ENCODE assay signal across 17 cellular contexts in genomic region chr9:101270325-101270701, GRCh38.
"Had no signal": no experiment of that assay in that cellular context is flagged by ENCODE, and none has a peak within 500 bp of the region (broad histone marks: within the 10 kb centered on the region; RNA-seq: fewer than 3 reads in every experiment).

No MANE protein-coding gene starts in this region.

- H3K27ac ChIP-seq: esophagus muscularis mucosa, heart left ventricle, left ventricle myocardium inferior, parathyroid adenoma, thyroid gland, uterus had no signal

- H3K4me1 ChIP-seq: esophagus muscularis mucosa, heart left ventricle, left ventricle myocardium inferior, parathyroid adenoma, thyroid gland, uterus had no signal

- H3K27me3 ChIP-seq: thyroid gland, uterus had no signal

- H3K4me3 ChIP-seq: esophagus muscularis mucosa, heart left ventricle, left ventricle myocardium inferior, thyroid gland, uterus had no signal

- H3K9me3 Mint-ChIP-seq: activated CD4-positive, alpha-beta T cell treated with anti-CD3 and anti-CD28 coated beads, Interleukin-2, amount 10 ng/mL, durations not matched to agents 24 days and 14 days; activated naive CD8-positive, alpha-beta T cell treated with anti-CD3 and anti-CD28 coated beads, Interleukin-2, amount 50 U/mL, for 24 hours; activated T-helper 1 cell treated with anti-CD3 and anti-CD28 coated beads, Interleukin-12 subunit alpha, Interleukin-12 subunit beta, Interleukin-2, Interleukin-4 antibody, amounts not matched to agents 30 ng/mL and 10 ng/mL and 1 ng/mL, durations not matched to agents 14 hours and 24 hours and 36 hours; stimulated activated naive CD8-positive, alpha-beta T cell treated with anti-CD3 and anti-CD28 coated beads, Interleukin-15, amount 100 ng/mL, for 72 hours had no signal

- H3K9me3 ChIP-seq: esophagus muscularis mucosa, heart left ventricle, left ventricle myocardium inferior, thyroid gland, uterus had no signal

- ATAC-seq: activated naive CD8-positive, alpha-beta T cell treated with anti-CD3 and anti-CD28 coated beads, Interleukin-2, amount 50 U/mL, for 24 hours; heart left ventricle; stimulated activated naive CD8-positive, alpha-beta T cell treated with anti-CD3 and anti-CD28 coated beads, Interleukin-15, amount 100 ng/mL, for 72 hours had no signal

- DNase-seq: activated B cell treated with CpG ODN at 0.5 μM for 24 hours; activated CD4-positive, alpha-beta T cell treated with anti-CD3 and anti-CD28 coated beads, Interleukin-2, amount 10 ng/mL, durations not matched to agents 24 days and 14 days; activated naive CD4-positive, alpha-beta T cell; activated naive CD8-positive, alpha-beta T cell treated with anti-CD3 and anti-CD28 coated beads, Interleukin-2, amount 50 U/mL, for 24 hours; foreskin fibroblast; heart left ventricle; islet precursor cell; left ventricle myocardium inferior; stimulated activated CD4-positive, alpha-beta T cell treated with anti-CD3 and anti-CD28 coated beads, Interleukin-4, amount 100 ng/mL, for 4 hours; stimulated activated naive CD8-positive, alpha-beta T cell treated with anti-CD3 and anti-CD28 coated beads, Interleukin-15, amount 100 ng/mL, for 72 hours; T-helper 1 cell; thyroid gland; uterus had no signal

- H3K36me3 ChIP-seq: esophagus muscularis mucosa, heart left ventricle, left ventricle myocardium inferior, thyroid gland, uterus had no signal

- H3K4me1 Mint-ChIP-seq: activated CD4-positive, alpha-beta T cell treated with anti-CD3 and anti-CD28 coated beads, Interleukin-2, amount 10 ng/mL, durations not matched to agents 24 days and 14 days; activated naive CD8-positive, alpha-beta T cell treated with anti-CD3 and anti-CD28 coated beads, Interleukin-2, amount 50 U/mL, for 24 hours; central memory CD8-positive, alpha-beta T cell; stimulated activated naive CD8-positive, alpha-beta T cell treated with anti-CD3 and anti-CD28 coated beads, Interleukin-15, amount 100 ng/mL, for 72 hours had no signal

- H3K27ac Mint-ChIP-seq: activated B cell treated with CpG ODN at 0.5 μM for 24 hours; activated CD4-positive, alpha-beta T cell treated with anti-CD3 and anti-CD28 coated beads, Interleukin-2, amount 10 ng/mL, durations not matched to agents 24 days and 14 days; activated naive CD8-positive, alpha-beta T cell treated with anti-CD3 and anti-CD28 coated beads, Interleukin-2, amount 50 U/mL, for 24 hours; activated T-helper 1 cell treated with anti-CD3 and anti-CD28 coated beads, Interleukin-12 subunit alpha, Interleukin-12 subunit beta, Interleukin-2, Interleukin-4 antibody, amounts not matched to agents 30 ng/mL and 10 ng/mL and 1 ng/mL, durations not matched to agents 14 hours and 24 hours and 36 hours; stimulated activated naive CD8-positive, alpha-beta T cell treated with anti-CD3 and anti-CD28 coated beads, Interleukin-15, amount 100 ng/mL, for 72 hours had no signal

- H3K4me3 Mint-ChIP-seq: activated B cell treated with CpG ODN at 0.5 μM for 24 hours; activated CD4-positive, alpha-beta T cell treated with anti-CD3 and anti-CD28 coated beads, Interleukin-2, amount 10 ng/mL, durations not matched to agents 24 days and 14 days; activated naive CD8-positive, alpha-beta T cell treated with anti-CD3 and anti-CD28 coated beads, Interleukin-2, amount 50 U/mL, for 24 hours; activated T-helper 1 cell treated with anti-CD3 and anti-CD28 coated beads, Interleukin-12 subunit alpha, Interleukin-12 subunit beta, Interleukin-2, Interleukin-4 antibody, amounts not matched to agents 30 ng/mL and 10 ng/mL and 1 ng/mL, durations not matched to agents 14 hours and 24 hours and 36 hours; central memory CD8-positive, alpha-beta T cell; stimulated activated naive CD8-positive, alpha-beta T cell treated with anti-CD3 and anti-CD28 coated beads, Interleukin-15, amount 100 ng/mL, for 72 hours had no signal
